ENCODE assay signal across 8 cellular contexts in genomic region chr2:101002562-101003277, GRCh38. TPM values are rescaled to one million over a fixed set of nuclear protein-coding genes. Genes with fewer than 3 reads are reported as not detected.
DNase-seq lines count a peak whose midpoint lies in the region; ATAC-seq, FAIRE-seq and TF ChIP-seq lines count a peak whose summit lies in the region.

No MANE protein-coding gene starts in this region.

- peak overlapping the region; percentile 96 for H3K27ac Mint-ChIP-seq in activated CD4-positive, alpha-beta T cell treated with anti-CD3 and anti-CD28 coated beads, Interleukin-2, amount 10 ng/mL, durations not matched to agents 24 days and 14 days

- H3K4me1 ChIP-seq in A549: peaks cover 47% of the 10 kb centered on the region
- peaks cover 6 to 46% (median 9%) of the 10 kb centered on the region in 3 donors for H3K4me1 ChIP-seq in gastroesophageal sphincter
- H3K4me1 ChIP-seq in gastrocnemius medialis: peaks cover 14 to 18% of the 10 kb centered on the region in 2 donors

- peak in 1 of 2 experiments; percentile 23 for DNase-seq in A549 (ENCODE audit: low read depth in 1 of 2, low spot score in 1 of 2)
- DNase-seq in activated CD4-positive, alpha-beta T cell treated with anti-CD3 and anti-CD28 coated beads, Interleukin-2, amount 10 ng/mL, durations not matched to agents 24 days and 14 days: no peak
- DNase-seq in gastrocnemius medialis: peak in 1 of 2 donors; percentile 49
- DNase-seq in UCSD-AML1 (lab: John Stamatoyannopoulos, UW; ENCODE audit: unreplicated experiment): no peak
- no peak for DNase-seq in glomerular visceral epithelial cell (ENCODE audit: extremely low spot score)

- CTCF ChIA-PET in A549 (lab: Yijun Ruan, JAX): interaction anchor here (0.5 to 3.7 kb wide), 11 partner anchors 10 to 407 kb away, joined by 3 to 17 read pairs (median 3); no protein-coding TSS in a partner anchor

- H3K27ac ChIP-seq in A549: peak overlapping the region; percentile 86 to 98
- H3K27ac ChIP-seq in gastroesophageal sphincter: peak overlapping the region; percentile 73 to 91 (median 88)
- peak overlapping the region; percentile 76 to 91 (median 86) for H3K27ac ChIP-seq in gastrocnemius medialis

- H3K27me3 Mint-ChIP-seq in activated CD4-positive, alpha-beta T cell treated with anti-CD3 and anti-CD28 coated beads, Interleukin-2, amount 10 ng/mL, durations not matched to agents 24 days and 14 days: no peaks in the 10 kb centered on the region

- H3K36me3 ChIP-seq in gastroesophageal sphincter (peaks cover 2 to 45% of the 10 kb centered on the region in 2 donors), gastrocnemius medialis (peaks cover 0 to 49% of the 10 kb centered on the region in 2 donors)

- H3K4me3 ChIP-seq in A549 (peak overlapping the region; percentile 71), gastroesophageal sphincter (peak overlapping the region; percentile 88 to 91), gastrocnemius medialis (peak overlapping the region; percentile 64 to 97 (median 92))

- no peak for FAIRE-seq in A549 (lab: Jason Lieb, UNC)

- TF ChIP-seq RAD21 in A549 (conservative IDR thresholded peaks at IDR 0.05 in 1 of 2, IDR thresholded peaks at IDR 0.05 in 1 of 2): no peak

- H3K27me3 ChIP-seq in gastroesophageal sphincter (no peaks in the 10 kb centered on the region), gastrocnemius medialis (no peaks in the 10 kb centered on the region)

- TF ChIP-seq EP300 in A549 (IDR thresholded peaks at IDR 0.05) (no peak), gastroesophageal sphincter (IDR thresholded peaks at IDR 0.05) (no peak)

- H3K4me3 Mint-ChIP-seq in activated CD4-positive, alpha-beta T cell treated with anti-CD3 and anti-CD28 coated beads, Interleukin-2, amount 10 ng/mL, durations not matched to agents 24 days and 14 days: peak overlapping the region; percentile 100

- under 1% methylated on average over 26 of the region's 26 CpGs for WGBS in A549 (ENCODE audit: missing lambda C conversion rate)
- 0 to 6% methylated on average over 9 to 20 of the region's 26 CpGs for WGBS in gastroesophageal sphincter (ENCODE audit: low coverage in 1 of 2), 2 donors

- no peaks in the 10 kb centered on the region for H3K9me3 Mint-ChIP-seq in activated CD4-positive, alpha-beta T cell treated with anti-CD3 and anti-CD28 coated beads, Interleukin-2, amount 10 ng/mL, durations not matched to agents 24 days and 14 days

- in situ Hi-C loops in gastrocnemius medialis (cut with MboI; ENCODE audit: low sequenced_read_pairs in 4 of 4): loop anchor here in 1 of 4 donors (10.0 kb wide), 1 partner anchor 152 kb away; the partner anchor contains the start of gene TBC1D8

- ATAC-seq in A549 (peak; percentile 1 to 16; a peak in 3 of 6 replicates), GM19351 (IDR thresholded peaks at IDR 0.05; ENCODE audit: unreplicated experiment) (peak; percentile 4), gastroesophageal sphincter (no peak), gastrocnemius medialis (peak; percentile 3 to 23), HG02852 (IDR thresholded peaks at IDR 0.05; ENCODE audit: unreplicated experiment) (no peak)

- peaks cover 54% of the 10 kb centered on the region for H3K36me3 Mint-ChIP-seq in activated CD4-positive, alpha-beta T cell treated with anti-CD3 and anti-CD28 coated beads, Interleukin-2, amount 10 ng/mL, durations not matched to agents 24 days and 14 days (ENCODE audit: low read depth)

- peaks cover 48% of the 10 kb centered on the region for H3K4me1 Mint-ChIP-seq in activated CD4-positive, alpha-beta T cell treated with anti-CD3 and anti-CD28 coated beads, Interleukin-2, amount 10 ng/mL, durations not matched to agents 24 days and 14 days

- POLR2A ChIA-PET in A549 (lab: Yijun Ruan, JAX): interaction anchor here (0.9 to 2.8 kb wide), 15 partner anchors 15 to 440 kb away, joined by 3 to 22 read pairs (median 5); partner anchors contain the start of genes CNOT11, PDCL3 and TBC1D8

- no peaks in the 10 kb centered on the region for H3K9me3 ChIP-seq in A549
- no peaks in the 10 kb centered on the region for H3K9me3 ChIP-seq in gastroesophageal sphincter
- no peaks in the 10 kb centered on the region for H3K9me3 ChIP-seq in gastrocnemius medialis

- intact Hi-C loops in activated CD4-positive, alpha-beta T cell treated with anti-CD3 and anti-CD28 coated beads, Interleukin-2, amount 10 ng/mL, durations not matched to agents 24 days and 14 days (cut with micrococcal nuclease): loop anchor here (1.0 to 10.0 kb wide), 8 partner anchors 150 to 1818 kb away; partner anchors contain the start of genes CNOT11, MITD1, MRPL30 and PDCL3
- intact Hi-C loops in gastrocnemius medialis (cut with DNase I; ENCODE audit: low total_unique reads): loop anchor here (1.0 kb wide), 2 partner anchors 149 to 250 kb away; partner anchors contain the start of genes CNOT11 and TBC1D8

- TF ChIP-seq POLR2A in A549 (IDR thresholded peaks at IDR 0.05; ENCODE audit: low read length) (no peak), gastroesophageal sphincter (IDR thresholded peaks at IDR 0.05) (no peak), gastrocnemius medialis (IDR thresholded peaks at IDR 0.05) (no peak)

- TF ChIP-seq CTCF in A549 (IDR thresholded peaks at IDR 0.05) (no peak), gastroesophageal sphincter (IDR thresholded peaks at IDR 0.05) (no peak), gastrocnemius medialis (IDR thresholded peaks at IDR 0.05 in 4 of 5, conservative IDR thresholded peaks at IDR 0.05 in 1 of 5) (no peak)

- H3K4me2 ChIP-seq in A549: peak overlapping the region; percentile 98

TF ChIP-seq in A549, 52 proteins besides CTCF, POLR2A, EP300 and RAD21:
- peak; percentile 25; the same call in 1 of the 2 replicates for TF ChIP-seq GATA3 (IDR thresholded peaks at IDR 0.05; ENCODE audit: borderline replicate concordance)
- no peak for TF ChIP-seq ATOH8 (CRISPR knock-in tag; IDR thresholded peaks at IDR 0.05; ENCODE audit: low read depth)
- TF ChIP-seq CHD4 (IDR thresholded peaks at IDR 0.05; ENCODE audit: borderline replicate concordance): no peak

RNA-seq across cellular contexts. Expression of gene RPL31, which starts 0.6 kb away (rescaled TPM):
- polyA plus RNA-seq in A549 (2011; rRNA removed) (2,064 and 3,103 TPM in 2 replicates), A549 (2017; fragmentation: RNase III; extraction: RNeasy Plus Mini Kit Qiagen cat#74134 plus additional on column Dnase treatment) (1,803 to 1,931 TPM (median 1,812 TPM) in 3 replicates)
- 1,918 and 2,613 TPM in 2 replicates for polyA plus RNA-seq in A549 (2012; cell fraction: cytosol; rRNA removed)
- 404 and 505 TPM in 2 replicates for polyA plus RNA-seq in A549 (2012; cell fraction: nucleus; rRNA removed)
- 256 and 361 TPM in 2 replicates for polyA minus RNA-seq in A549 (2011; rRNA and poly(A)+ RNA removed)
- total RNA-seq in activated CD4-positive, alpha-beta T cell treated with anti-CD3 and anti-CD28 coated beads, Interleukin-2, amount 10 ng/mL, durations not matched to agents 24 days and 14 days: 1,154 and 1,159 TPM in 2 replicates
- total RNA-seq in gastroesophageal sphincter (1,000 to 10,000 TPM in 3 of 4 donors, 100 to 1,000 TPM in 1; 715 to 2,331 (median 1,488) TPM), gastrocnemius medialis (100 to 1,000 TPM; 572 to 825 (median 762) TPM)

Comparison
In these comparisons a context has a peak if more than half of its experiments do, and no peak if none do; other contexts are left out.
1. ATAC-seq: peak in A549 (2 of 2), GM19351 (single experiment) and gastrocnemius medialis (2 of 2); none in gastroesophageal sphincter (single experiment) and HG02852 (single experiment).
2. Peak in every context shown above with its lines, with median percentiles within 50 percentile points of each other: H3K27ac ChIP-seq and H3K4me3 ChIP-seq.